Comparison of ENCODE assay signal across 1 cellular context in genomic region chr16:81403601-81404391, GRCh38.
A peak's percentile ranks its signal among the peaks of the same experiment; 100 is the strongest.
TF ChIP-seq lines count a peak whose summit lies in the region.

No MANE protein-coding gene starts in this region.

TF ChIP-seq in K562, 482 proteins besides CTCF, POLR2A, EP300 and RAD21 (continued from another document and continues in another):
- TF ChIP-seq NR4A1 (CRISPR knock-in tag; IDR thresholded peaks at IDR 0.05) (no peak), NR4A1 (tag; IDR thresholded peaks at IDR 0.05) (no peak), TRIM28 (IDR thresholded peaks at IDR 0.05) (no peak), KDM4B (IDR thresholded peaks at IDR 0.05; ENCODE audit: borderline replicate concordance in 2 of 2, low read depth in 1 of 2) (no peak; a peak in 1 of 4 replicates), POLR2G (IDR thresholded peaks at IDR 0.05; ENCODE audit: low read depth, low read length) (peak; percentile 57; the same call in 1 of the 2 replicates), PYGO2 (tag; IDR thresholded peaks at IDR 0.05) (no peak), CSDE1 (IDR thresholded peaks at IDR 0.05) (no peak), NR2C2 (CRISPR knock-in tag; IDR thresholded peaks at IDR 0.05) (0 out of 2 replicates have a peak, but pooled peaks have one; percentile 51), NR2C2 (tag; IDR thresholded peaks at IDR 0.05) (no peak), CLOCK (CRISPR knock-in tag; IDR thresholded peaks at IDR 0.05; ENCODE audit: borderline replicate concordance) (no peak), TCFL5 (CRISPR knock-in tag; conservative IDR thresholded peaks at IDR 0.05) (no peak), ZNF77 (CRISPR knock-in tag; IDR thresholded peaks at IDR 0.05) (no peak), ILK (tag; IDR thresholded peaks at IDR 0.05; ENCODE audit: borderline replicate concordance, low read depth) (no peak), CC2D1A (IDR thresholded peaks at IDR 0.05) (peak; percentile 96), ZBTB12 (CRISPR knock-in tag; IDR thresholded peaks at IDR 0.05) (no peak), TFAM (CRISPR knock-in tag; conservative IDR thresholded peaks at IDR 0.05) (no peak), MCM7 (IDR thresholded peaks at IDR 0.05) (no peak), AFF4 (CRISPR knock-in tag; IDR thresholded peaks at IDR 0.05) (no peak), HMGN3 (IDR thresholded peaks at IDR 0.05; ENCODE audit: borderline replicate concordance, extremely low read depth, insufficient read length, low read depth, low read length) (peak; percentile 61), GATA2 (CRISPR knock-in tag; IDR thresholded peaks at IDR 0.05) (no peak), KDM2B (CRISPR knock-in tag; IDR thresholded peaks at IDR 0.05) (peak; percentile 62), ZFX (CRISPR knock-in tag; IDR thresholded peaks at IDR 0.05) (no peak), USF1 (CRISPR knock-in tag; IDR thresholded peaks at IDR 0.05) (no peak; the same call in 1 of the 2 replicates), CXXC5 (CRISPR knock-in tag; IDR thresholded peaks at IDR 0.05) (peak; percentile 53), E2F8 (IDR thresholded peaks at IDR 0.05; ENCODE audit: low read depth, partially characterized antibody) (no peak), ZEB2 (IDR thresholded peaks at IDR 0.05) (0 out of 2 replicates have a peak, but pooled peaks have one; percentile 40), MAX (CRISPR knock-in tag; IDR thresholded peaks at IDR 0.05) (peak; percentile 49), NCOR1 (IDR thresholded peaks at IDR 0.05) (no peak), ZC3H8 (IDR thresholded peaks at IDR 0.05) (no peak), ETS2 (tag; IDR thresholded peaks at IDR 0.05; ENCODE audit: borderline replicate concordance, poor library complexity, severe bottlenecking) (no peak), C11orf30 (IDR thresholded peaks at IDR 0.05; ENCODE audit: low read depth) (no peak), CEBPZ (IDR thresholded peaks at IDR 0.05; ENCODE audit: borderline replicate concordance, low read depth, low read length) (no peak), CBX2 (IDR thresholded peaks at IDR 0.05; ENCODE audit: insufficient read depth, low read length, poor library complexity, severe bottlenecking) (no peak), SIN3B (IDR thresholded peaks at IDR 0.05; ENCODE audit: low read depth) (peak; percentile 21; the same call in 1 of the 2 replicates), MAFK (IDR thresholded peaks at IDR 0.05; ENCODE audit: low read length) (no peak), SAFB2 (IDR thresholded peaks at IDR 0.05; ENCODE audit: borderline replicate concordance, low read depth, low read length, severe bottlenecking) (no peak), GTF2A2 (tag; IDR thresholded peaks at IDR 0.05) (no peak), BRCA1 (IDR thresholded peaks at IDR 0.05) (no peak), BRCA1 (CRISPR knock-in tag; IDR thresholded peaks at IDR 0.05) (no peak), FOXJ3 (CRISPR knock-in tag; IDR thresholded peaks at IDR 0.05) (no peak), STAG1 (CRISPR knock-in tag; IDR thresholded peaks at IDR 0.05; ENCODE audit: borderline replicate concordance) (peak; percentile 99), SLC30A9 (CRISPR knock-in tag; IDR thresholded peaks at IDR 0.05) (no peak), MNT (conservative IDR thresholded peaks at IDR 0.05) (peak in 1 of 2 experiments; percentile 44; a peak in 1 of 4 replicates), ZNF445 (CRISPR knock-in tag; IDR thresholded peaks at IDR 0.05; ENCODE audit: low read depth) (no peak), ZNF217 (CRISPR knock-in tag; IDR thresholded peaks at IDR 0.05) (no peak), ZNF277 (CRISPR knock-in tag; IDR thresholded peaks at IDR 0.05; ENCODE audit: borderline replicate concordance) (no peak), ZNF253 (CRISPR knock-in tag; conservative IDR thresholded peaks at IDR 0.05) (no peak), MTA1 (IDR thresholded peaks at IDR 0.05; ENCODE audit: borderline replicate concordance) (no peak), MYNN (IDR thresholded peaks at IDR 0.05) (no peak; the same call in 1 of the 2 replicates), MYNN (CRISPR knock-in tag; IDR thresholded peaks at IDR 0.05) (no peak), LCOR (CRISPR knock-in tag; IDR thresholded peaks at IDR 0.05) (no peak), TOE1 (IDR thresholded peaks at IDR 0.05; ENCODE audit: borderline replicate concordance) (peak; percentile 69; the same call in 1 of the 2 replicates), TOE1 (CRISPR knock-in tag; IDR thresholded peaks at IDR 0.05; ENCODE audit: borderline replicate concordance, low read depth) (no peak), HOXB6 (CRISPR knock-in tag; IDR thresholded peaks at IDR 0.05; ENCODE audit: borderline replicate concordance) (no peak), RBM15 (IDR thresholded peaks at IDR 0.05; ENCODE audit: insufficient read depth, low read length) (no peak), PTRF (tag; IDR thresholded peaks at IDR 0.05) (no peak), POLR3A (IDR thresholded peaks at IDR 0.05; ENCODE audit: borderline replicate concordance, extremely low read depth, insufficient read depth, insufficient read length) (no peak)
